Comparison of ENCODE assay signal across 9 cellular contexts in genomic region chr13:113724016-113724758, GRCh38. TPM values are rescaled to one million over a fixed set of nuclear protein-coding genes. Genes with fewer than 3 reads are reported as not detected.
DNase-seq lines count a peak whose midpoint lies in the region; ATAC-seq and TF ChIP-seq lines count a peak whose summit lies in the region.
"Had no signal": no experiment of that assay in that cellular context is flagged by ENCODE, and none has a peak within 500 bp of the region (broad histone marks: within the 10 kb centered on the region; RNA-seq: fewer than 3 reads in every experiment).

No MANE protein-coding gene starts in this region.

- H3K4me3 Mint-ChIP-seq in CD8-positive, alpha-beta memory T cell, result peak overlapping the region; percentile 59 to 84 (median 81)
- H3K4me3 Mint-ChIP-seq in osteocyte (ENCODE audit: unreplicated experiment), result peak overlapping the region; percentile 72

- POLR2A ChIA-PET in CD8-positive, alpha-beta memory T cell (lab: Charles Lee), result no interaction called here

- peaks cover 0 to 5% (median 0%) of the 10 kb centered on the region in 5 donors for H3K9me3 Mint-ChIP-seq in CD8-positive, alpha-beta memory T cell
- H3K9me3 Mint-ChIP-seq in osteocyte (ENCODE audit: unreplicated experiment), result no peaks in the 10 kb centered on the region

- CTCF ChIA-PET in CD8-positive, alpha-beta memory T cell (lab: Charles Lee), result interaction anchor here (0.8 to 1.1 kb wide), 3 partner anchors 17 to 387 kb away, joined by 3 read pairs; no protein-coding TSS in a partner anchor

- peaks cover 16% of the 10 kb centered on the region for H3K4me1 ChIP-seq in CD8-positive, alpha-beta memory T cell (ENCODE audit: insufficient read depth, low read length)
- peaks cover 6 to 18% (median 7%) of the 10 kb centered on the region in 3 donors for H3K4me1 ChIP-seq in esophagus squamous epithelium

- intact Hi-C loops in esophagus squamous epithelium (cut with DNase I), result no loop called here

- H3K27ac ChIP-seq in CD8-positive, alpha-beta memory T cell (ENCODE audit: low read depth, low read length), result peak overlapping the region; percentile 45
- H3K27ac ChIP-seq in esophagus squamous epithelium, result peak overlapping the region in 3 of 4 donors; percentile 64 to 76 (median 65)
- H3K27ac ChIP-seq: uterus had no signal

- H3K27me3 Mint-ChIP-seq in CD8-positive, alpha-beta memory T cell, result peaks cover 0 to 5% of the 10 kb centered on the region in 2 donors
- H3K27me3 Mint-ChIP-seq in osteocyte (ENCODE audit: unreplicated experiment), result no peaks in the 10 kb centered on the region

- H3K27ac Mint-ChIP-seq in CD8-positive, alpha-beta memory T cell, result peak overlapping the region in 7 of 8 donors; percentile 36 to 89 (median 82)
- no peak overlapping the region for H3K27ac Mint-ChIP-seq in osteocyte (ENCODE audit: unreplicated experiment)

- H3K36me3 ChIP-seq in CD8-positive, alpha-beta memory T cell (ENCODE audit: insufficient read depth, low read length), result no peaks in the 10 kb centered on the region
- no peaks in the 10 kb centered on the region for H3K36me3 ChIP-seq in esophagus squamous epithelium
- H3K36me3 ChIP-seq: uterus had no signal

- no peaks in the 10 kb centered on the region for H3K36me3 Mint-ChIP-seq in CD8-positive, alpha-beta memory T cell
- no peaks in the 10 kb centered on the region for H3K36me3 Mint-ChIP-seq in osteocyte (ENCODE audit: unreplicated experiment)

- DNase-seq in CD8-positive, alpha-beta memory T cell, result peak in 1 of 5 donors; percentile 44
- DNase-seq in esophagus squamous epithelium (lab: John Stamatoyannopoulos, UW) (no peak), osteocyte (ENCODE audit: extremely low spot score, unreplicated experiment) (no peak), NCI-H1105 treated with DMSO at 0.1 percent for 48 hours (lab: John Stamatoyannopoulos, UW) (no peak), DMS79 treated with DMSO at 0.1 percent for 48 hours (lab: John Stamatoyannopoulos, UW) (no peak), GF-D8 (lab: John Stamatoyannopoulos, UW) (no peak)

- TF ChIP-seq POLR2A in esophagus squamous epithelium (IDR thresholded peaks at IDR 0.05), result no peak

- WGBS in esophagus squamous epithelium, 2 donors, result 67 to 70% methylated on average over 8 to 18 of the region's 30 CpGs

- no peaks in the 10 kb centered on the region for H3K27me3 ChIP-seq in CD8-positive, alpha-beta memory T cell (ENCODE audit: insufficient read depth, low read length, poor library complexity, severe bottlenecking)
- H3K27me3 ChIP-seq in esophagus squamous epithelium, result peaks cover 0 to 9% (median 0%) of the 10 kb centered on the region in 4 donors

- TF ChIP-seq CTCF in esophagus squamous epithelium (IDR thresholded peaks at IDR 0.05) (no peak), osteocyte (IDR thresholded peaks at IDR 0.05) (no peak)

- H3K4me3 ChIP-seq in CD8-positive, alpha-beta memory T cell (ENCODE audit: low read length), result peak overlapping the region; percentile 49
- H3K4me3 ChIP-seq in esophagus squamous epithelium, result peak overlapping the region in 2 of 4 donors; percentile 42 to 65

- H3K9me3 ChIP-seq in CD8-positive, alpha-beta memory T cell (ENCODE audit: low read length), result no peaks in the 10 kb centered on the region
- no peaks in the 10 kb centered on the region for H3K9me3 ChIP-seq in esophagus squamous epithelium
- H3K9me3 ChIP-seq: uterus had no signal

- peaks cover 0 to 13% (median 5%) of the 10 kb centered on the region in 3 donors for H3K4me1 Mint-ChIP-seq in CD8-positive, alpha-beta memory T cell
- H3K4me1 Mint-ChIP-seq in osteocyte (ENCODE audit: unreplicated experiment), result peaks cover 3% of the 10 kb centered on the region

- ATAC-seq in SK-N-SH treated with all-trans-retinoic acid at 6 μM for 48 hours, result peak; percentile 7; the same call in 2 of the 3 replicates
- ATAC-seq in HG03520 (IDR thresholded peaks at IDR 0.05; ENCODE audit: unreplicated experiment), result no peak

TF ChIP-seq in SK-N-SH treated with all-trans-retinoic acid at 6 μM for 48 hours, 23 proteins besides CTCF, POLR2A, EP300 and RAD21 (continues in another document):
- no peak for TF ChIP-seq OSR1 (CRISPR knock-in tag; IDR thresholded peaks at IDR 0.05)
- no peak for TF ChIP-seq TOX (CRISPR knock-in tag; IDR thresholded peaks at IDR 0.05; ENCODE audit: borderline replicate concordance)
- no peak for TF ChIP-seq ESRRG (CRISPR knock-in tag; IDR thresholded peaks at IDR 0.05)
- TF ChIP-seq CREB5 (CRISPR knock-in tag; IDR thresholded peaks at IDR 0.05; ENCODE audit: low read depth), result no peak
- no peak for TF ChIP-seq ZFP30 (CRISPR knock-in tag; IDR thresholded peaks at IDR 0.05)
- no peak for TF ChIP-seq ZNF8 (CRISPR knock-in tag; IDR thresholded peaks at IDR 0.05)
- no peak for TF ChIP-seq POU6F1 (CRISPR knock-in tag; IDR thresholded peaks at IDR 0.05; ENCODE audit: borderline replicate concordance, low read depth)
- TF ChIP-seq GLIS3 (CRISPR knock-in tag; IDR thresholded peaks at IDR 0.05), result no peak
- TF ChIP-seq RARB (CRISPR knock-in tag; IDR thresholded peaks at IDR 0.05), result no peak
- no peak for TF ChIP-seq ZNF565 (CRISPR knock-in tag; conservative IDR thresholded peaks at IDR 0.05; ENCODE audit: low read depth)
- TF ChIP-seq ZFP3 (CRISPR knock-in tag; IDR thresholded peaks at IDR 0.05), result no peak
- TF ChIP-seq PATZ1 (CRISPR knock-in tag; IDR thresholded peaks at IDR 0.05; ENCODE audit: borderline replicate concordance), result no peak
- no peak for TF ChIP-seq TSHZ2 (CRISPR knock-in tag; IDR thresholded peaks at IDR 0.05)

RNA-seq across cellular contexts. Expression of gene TMEM255B, which starts 34.8 kb away (rescaled TPM):
- total RNA-seq in CD8-positive, alpha-beta memory T cell, result under 1 TPM; 0.57 to 0.69 TPM
- polyA plus RNA-seq in CD8-positive, alpha-beta memory T cell, result not detected
- 1 to 10 TPM in 2 of 4 donors, under 1 TPM in 1, not detected in 1; 0.30 to 9.2 (median 3.2) TPM for total RNA-seq in esophagus squamous epithelium
- total RNA-seq in osteocyte, result 0.84 and 0.89 TPM in 2 replicates

RNA-seq across cellular contexts. Expression of gene GRK1, which starts 57.2 kb away (rescaled TPM):
- total RNA-seq in CD8-positive, alpha-beta memory T cell, result not detected
- polyA plus RNA-seq in CD8-positive, alpha-beta memory T cell, result not detected
- total RNA-seq in esophagus squamous epithelium, result not detected
- total RNA-seq in osteocyte, result 0.24 TPM in 1 of 2 replicates, not detected in the other
